25 cellular contexts compared by ENCODE assay signal in the genomic region with DNA sequence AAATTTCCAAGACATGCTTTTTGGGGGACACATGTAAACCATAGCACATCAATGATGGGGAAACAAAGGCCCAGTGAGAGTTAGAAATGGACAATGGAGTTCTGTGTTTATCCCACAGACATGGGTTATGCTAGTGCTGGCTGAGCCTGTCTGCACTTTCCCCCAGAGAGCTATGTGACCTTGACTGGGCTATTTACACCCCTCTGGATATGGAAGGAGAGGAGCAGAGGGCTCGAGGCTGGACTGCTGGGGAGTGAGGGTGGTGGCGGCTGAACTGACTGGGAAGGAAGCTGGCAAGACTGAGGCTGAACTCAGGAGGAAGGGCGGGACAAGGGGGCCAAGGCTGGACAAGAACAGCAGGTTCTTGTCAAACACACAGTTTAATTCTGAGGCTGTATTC. TPM values are rescaled to one million over a fixed set of nuclear protein-coding genes. Genes with fewer than 3 reads are reported as not detected.
"Had no signal": no experiment of that assay in that cellular context is flagged by ENCODE, and none has a peak within 500 bp of the region (broad histone marks: within the 10 kb centered on the region; RNA-seq: fewer than 3 reads in every experiment).

No MANE protein-coding gene starts in this region.

- ATAC-seq: body of pancreas; mucosa of descending colon; natural killer cell treated with Interleukin-12 subunit alpha and Interleukin-12 subunit beta and Interleukin-15 and Interleukin-18, amount 100 ng/mL, for 72 hours; stimulated activated naive B cell treated with anti-CD40 and anti-IgM and Interleukin-4, amounts not matched to agents 10 μg/mL and 1 μg/mL and 100 μg/mL, for 72 hours had no signal

- H3K27me3 ChIP-seq: adrenal gland, body of pancreas had no signal

- H3K36me3 ChIP-seq: adrenal gland, cardiac muscle cell, stomach, suprapubic skin, transverse colon had no signal

- DNase-seq: activated CD4-positive, alpha-beta T cell treated with anti-CD3 and anti-CD28 coated beads for 48 hours; activated CD4-positive, alpha-beta T cell treated with anti-CD3 and anti-CD28 coated beads, Interleukin-2, amount 50 U/mL, for 48 hours; activated CD8-positive, alpha-beta memory T cell treated with anti-CD3 and anti-CD28 coated beads, Interleukin-2, amount 50 U/mL, for 4 hours; activated effector memory CD4-positive, alpha-beta T cell treated with anti-CD3 and anti-CD28 coated beads, Interleukin-2, amount 50 U/mL, for 16 hours; activated naive CD4-positive, alpha-beta T cell treated with anti-CD3 and anti-CD28 coated beads for 36 hours; activated naive CD8-positive, alpha-beta T cell treated with anti-CD3 and anti-CD28 coated beads for 36 hours; activated T-cell treated with anti-CD3 and anti-CD28 coated beads, Interleukin-2, amount 50 U/mL, for 1 hour; adrenal gland; aorta; body of pancreas; islet precursor cell; mucosa of descending colon; stimulated activated CD4-positive, alpha-beta T cell treated with anti-CD3 and anti-CD28 coated beads, Interleukin-15, amount 100 ng/mL, for 24 hours; stimulated activated CD4-positive, alpha-beta T cell treated with anti-CD3 and anti-CD28 coated beads, Interleukin-2, amount 100 ng/mL, for 24 hours; stimulated activated naive B cell treated with anti-CD40 and anti-IgM and Interleukin-4, amounts not matched to agents 10 μg/mL and 1 μg/mL and 100 μg/mL, for 72 hours; stomach; T-helper 1 cell; transverse colon had no signal

- H3K27ac ChIP-seq: adrenal gland, body of pancreas, cardiac muscle cell, hepatocyte, stomach, suprapubic skin, transverse colon had no signal

- H3K4me3 ChIP-seq: adrenal gland, body of pancreas, cardiac muscle cell, hepatocyte, lung, mucosa of descending colon, stomach, suprapubic skin, transverse colon had no signal

- H3K4me1 ChIP-seq: adrenal gland, body of pancreas, stomach, suprapubic skin, transverse colon had no signal

- H3K9me3 ChIP-seq: adrenal gland, body of pancreas, mucosa of descending colon, stomach, suprapubic skin, transverse colon had no signal

RNA-seq across cellular contexts. Expression of a gene that starts 10.7 kb away (rescaled TPM):
- total RNA-seq: activated CD8-positive, alpha-beta memory T cell treated with anti-CD3 and anti-CD28 coated beads for 36 hours; activated naive CD4-positive, alpha-beta T cell treated with anti-CD3 and anti-CD28 coated beads for 36 hours; activated naive CD8-positive, alpha-beta T cell treated with anti-CD3 and anti-CD28 coated beads for 36 hours; activated T-helper 1 cell treated with anti-CD3 and anti-CD28 coated beads, Interleukin-12 subunit alpha, Interleukin-12 subunit beta, Interleukin-2, Interleukin-4 antibody, amounts not matched to agents 30 ng/mL and 10 ng/mL and 1 ng/mL, durations not matched to agents 14 hours and 24 hours and 36 hours; natural killer cell treated with Interleukin-12 subunit alpha and Interleukin-12 subunit beta and Interleukin-15 and Interleukin-18, amount 100 ng/mL, for 72 hours had no signal
